Comparison of ENCODE assay signal across 14 cellular contexts in genomic region chr7:73893342-73894101, GRCh38. TPM values are rescaled to one million over a fixed set of nuclear protein-coding genes. Genes with fewer than 3 reads are reported as not detected.
DNase-seq lines count a peak whose midpoint lies in the region; ATAC-seq, FAIRE-seq and TF ChIP-seq lines count a peak whose summit lies in the region.
"Had no signal": no experiment of that assay in that cellular context is flagged by ENCODE, and none has a peak within 500 bp of the region (broad histone marks: within the 10 kb centered on the region; RNA-seq: fewer than 3 reads in every experiment).

No MANE protein-coding gene starts in this region.

- H3K4me1 Mint-ChIP-seq in HFFc6 (ENCODE audit: low read depth) (peaks cover 71% of the 10 kb centered on the region), progenitor cell of endocrine pancreas (ENCODE audit: low read depth) (no peaks in the 10 kb centered on the region)

- TF ChIP-seq EP300 in stomach (IDR thresholded peaks at IDR 0.05), result no peak

- H3K27me3 Mint-ChIP-seq in HFFc6 (ENCODE audit: insufficient read depth), result no peaks in the 10 kb centered on the region; the same call in 1 of the 2 replicates
- H3K27me3 Mint-ChIP-seq in progenitor cell of endocrine pancreas, result peaks cover 12% of the 10 kb centered on the region

- peak overlapping the region in 1 of 2 donors; percentile 0 for H3K4me3 ChIP-seq in ascending aorta
- no peak overlapping the region for H3K4me3 ChIP-seq in kidney (ENCODE audit: low read length in 2 of 2)
- H3K4me3 ChIP-seq in stomach, result no peak overlapping the region
- H3K4me3 ChIP-seq: GM12878 had no signal

- H3K27me3 ChIP-seq in ascending aorta (no peaks in the 10 kb centered on the region), stomach (no peaks in the 10 kb centered on the region)

- FAIRE-seq in kidney (lab: Jason Lieb, UNC), result no peak
- FAIRE-seq: GM12878 had no signal

- TF ChIP-seq POLR2A in stomach (IDR thresholded peaks at IDR 0.05), result no peak

- H3K4me1 ChIP-seq in ascending aorta, result peaks cover 15 to 43% of the 10 kb centered on the region in 2 donors
- no peaks in the 10 kb centered on the region for H3K4me1 ChIP-seq in kidney (ENCODE audit: control insufficient read depth in 1 of 2, insufficient read depth in 1 of 2, low read depth in 1 of 2, low read length in 2 of 2)
- H3K4me1 ChIP-seq in stomach, result peaks cover 16 to 42% (median 29%) of the 10 kb centered on the region in 4 donors

- no peak for ATAC-seq in HG03520 (IDR thresholded peaks at IDR 0.05; ENCODE audit: unreplicated experiment)
- ATAC-seq in HG03565 (IDR thresholded peaks at IDR 0.05; ENCODE audit: unreplicated experiment), result no peak
- ATAC-seq: GM12878 had no signal

- H3K9me3 ChIP-seq in ascending aorta, result no peaks in the 10 kb centered on the region
- peaks cover 4 to 9% of the 10 kb centered on the region in 2 donors for H3K9me3 ChIP-seq in kidney (ENCODE audit: control insufficient read depth in 1 of 2, low read length in 2 of 2)
- H3K9me3 ChIP-seq in stomach, result peaks cover 5 to 20% (median 8%) of the 10 kb centered on the region in 4 donors

- H3K27ac ChIP-seq in ascending aorta, result peak overlapping the region; percentile 93 to 97
- H3K27ac ChIP-seq in kidney (ENCODE audit: low read depth in 2 of 2, low read length in 2 of 2), result no peak overlapping the region
- H3K27ac ChIP-seq in stomach, result peak overlapping the region in 4 of 5 donors; percentile 8 to 73 (median 59)

- TF ChIP-seq CTCF in HFFc6 (IDR thresholded peaks at IDR 0.05) (no peak), ascending aorta (IDR thresholded peaks at IDR 0.05) (no peak), kidney (IDR thresholded peaks at IDR 0.05; ENCODE audit: borderline replicate concordance, extremely low read depth, insufficient read depth) (no peak), stomach (IDR thresholded peaks at IDR 0.05) (no peak), progenitor cell of endocrine pancreas (IDR thresholded peaks at IDR 0.05; ENCODE audit: unreplicated experiment) (no peak)

- H3K36me3 ChIP-seq in ascending aorta, result no peaks in the 10 kb centered on the region
- no peaks in the 10 kb centered on the region for H3K36me3 ChIP-seq in kidney (ENCODE audit: control insufficient read depth in 1 of 2, insufficient read depth in 2 of 2, low read length in 2 of 2)
- no peaks in the 10 kb centered on the region for H3K36me3 ChIP-seq in stomach

- H3K4me3 Mint-ChIP-seq in HFFc6, result no peak overlapping the region; the same call in 1 of the 2 replicates
- H3K4me3 Mint-ChIP-seq in progenitor cell of endocrine pancreas (ENCODE audit: low read depth), result no peak overlapping the region
- H3K4me3 Mint-ChIP-seq: activated naive CD4-positive, alpha-beta T cell treated with anti-CD3 and anti-CD28 coated beads for 36 hours had no signal

- no peak overlapping the region for H3K9ac ChIP-seq in kidney (ENCODE audit: low read length in 2 of 2)

- intact Hi-C loops in ascending aorta (cut with DNase I) (loop anchor here (2.0 kb wide), 2 partner anchors 97 to 105 kb away; no protein-coding TSS in a partner anchor), kidney (cut with DNase I) (no loop called here), stomach (cut with DNase I; ENCODE audit: low total_unique reads) (no loop called here)

- H3K9me3 Mint-ChIP-seq in HFFc6, result peaks cover 7% of the 10 kb centered on the region; the same call in 1 of the 2 replicates
- peaks cover 14% of the 10 kb centered on the region for H3K9me3 Mint-ChIP-seq in progenitor cell of endocrine pancreas (ENCODE audit: low read depth)

- H3K36me3 Mint-ChIP-seq in HFFc6 (ENCODE audit: low read depth) (peaks cover 6% of the 10 kb centered on the region; the same call in 1 of the 2 replicates), progenitor cell of endocrine pancreas (ENCODE audit: insufficient read depth) (no peaks in the 10 kb centered on the region)

- WGBS in stomach, 5 donors, result 56 to 81% (median 62%) methylated on average over 8 to 22 of the region's 22 CpGs

- H3K27ac Mint-ChIP-seq in HFFc6, result peak overlapping the region; percentile 93
- H3K27ac Mint-ChIP-seq in progenitor cell of endocrine pancreas, result no peak overlapping the region
- H3K27ac Mint-ChIP-seq: activated naive CD4-positive, alpha-beta T cell treated with anti-CD3 and anti-CD28 coated beads for 36 hours had no signal

- DNase-seq in HFFc6, result no peak
- DNase-seq in ascending aorta (ENCODE audit: low spot score in 2 of 2), result peak in 1 of 2 donors; percentile 93
- DNase-seq in kidney, result peak; percentile 68
- no peak for DNase-seq in stomach
- DNase-seq in progenitor cell of endocrine pancreas (ENCODE audit: low spot score, unreplicated experiment), result no peak
- no peak for DNase-seq in amniotic stem cell (lab: John Stamatoyannopoulos, UW)
- DNase-seq: activated CD4-positive, alpha-beta T cell treated with anti-CD3 and anti-CD28 coated beads, Interleukin-2, amount 50 U/mL, for 4 hours; activated naive CD4-positive, alpha-beta T cell treated with anti-CD3 and anti-CD28 coated beads for 36 hours; NCI-H524 treated with DMSO at 0.1 percent for 48 hours; SW 1271 had no signal

RNA-seq across cellular contexts. Expression of gene TMEM270, which starts 32.6 kb away (rescaled TPM):
- total RNA-seq in HFFc6 (2021; fragmentation: NEBNext Ultra II Directional; extraction: Animal tissue kit (Norgen Biotek cat#: 25700)), result not detected
- not detected for total RNA-seq in ascending aorta
- total RNA-seq in kidney, result 0.50 TPM
- polyA plus RNA-seq in kidney (ENCODE audit: insufficient read depth, low read depth, low replicate concordance), result not detected
- not detected for total RNA-seq in stomach
- polyA plus RNA-seq in stomach, result not detected
- total RNA-seq in progenitor cell of endocrine pancreas, result not detected in 2 replicates
- total RNA-seq: activated naive CD4-positive, alpha-beta T cell treated with anti-CD3 and anti-CD28 coated beads for 36 hours; GM12878; ureter had no signal
- polyA plus RNA-seq: GM12878 had no signal

RNA-seq across cellular contexts. Expression of gene METTL27, which starts 51.2 kb away (rescaled TPM):
- 1 to 10 TPM; 3.9 to 7.2 (median 6.0) TPM for total RNA-seq in HFFc6 (2021; fragmentation: NEBNext Ultra II Directional; extraction: Animal tissue kit (Norgen Biotek cat#: 25700))
- total RNA-seq in ascending aorta, result not detected
- total RNA-seq in kidney, result 19.3 TPM
- 12.9 TPM for polyA plus RNA-seq in kidney (ENCODE audit: insufficient read depth, low read depth, low replicate concordance)
- 1 to 10 TPM in 2 of 5 donors, under 1 TPM in 1, not detected in 2; 0.87 to 4.8 (median 3.0) TPM for total RNA-seq in stomach
- under 1 TPM in 1 of 3 donors, not detected in 2; 0.80 TPM for polyA plus RNA-seq in stomach
- 13.3 and 13.5 TPM in 2 replicates for total RNA-seq in progenitor cell of endocrine pancreas

Comparison
In these comparisons a context has a peak if more than half of its experiments do, and no peak if none do; other contexts are left out.
1. H3K27ac ChIP-seq: peak in ascending aorta (2 of 2) and stomach (4 of 5); none in kidney (0 of 2).